ENCODE assay signal across 8 cellular contexts in the genomic region with DNA sequence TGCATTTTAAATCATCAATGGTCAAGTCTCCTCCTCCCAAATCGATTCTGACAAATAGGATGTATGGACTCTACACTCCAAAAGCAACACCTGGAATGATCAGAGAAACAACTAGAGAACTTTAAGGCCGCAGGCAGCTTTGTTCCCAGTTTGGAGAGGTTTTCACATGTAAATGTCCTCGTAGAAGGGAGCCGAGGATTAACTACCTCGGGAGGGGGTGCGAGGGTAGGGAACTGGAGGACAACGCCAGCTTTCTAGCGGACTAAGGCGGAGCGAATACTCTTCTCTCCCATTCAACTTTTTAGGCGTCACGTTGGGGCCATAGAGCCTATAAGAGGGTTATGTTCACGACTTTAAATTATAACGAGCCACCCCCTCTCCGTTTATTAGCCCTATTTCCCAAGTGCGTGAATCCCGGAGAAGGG. TPM values are rescaled to one million over a fixed set of nuclear protein-coding genes. Genes with fewer than 3 reads are reported as not detected.
DNase-seq lines count a peak whose midpoint lies in the region; ATAC-seq and TF ChIP-seq lines count a peak whose summit lies in the region.

No MANE protein-coding gene starts in this region.

- DNase-seq in activated CD4-positive, alpha-beta T cell treated with anti-CD3 and anti-CD28 coated beads, Interleukin-2, amount 10 ng/mL, durations not matched to agents 7 days and 5 days, result no peak
- DNase-seq in activated CD4-positive, alpha-beta T cell treated with anti-CD3 and anti-CD28 coated beads for 1 hour, result no peak
- DNase-seq in NT2/D1 (ENCODE audit: low read depth, low spot score) (peak; percentile 94), vagina (ENCODE audit: extremely low spot score in 2 of 2) (no peak), cerebellum (ENCODE audit: low spot score) (no peak)

- TF ChIP-seq CTCF in vagina (IDR thresholded peaks at IDR 0.05), result no peak

- POLR2A ChIA-PET in activated CD4-positive, alpha-beta T cell treated with anti-CD3 and anti-CD28 coated beads, Interleukin-2, amount 10 ng/mL, durations not matched to agents 7 days and 5 days (lab: Charles Lee), result no interaction called here

- peak overlapping the region; percentile 86 for H3K4me3 Mint-ChIP-seq in activated CD4-positive, alpha-beta T cell treated with anti-CD3 and anti-CD28 coated beads, Interleukin-2, amount 10 ng/mL, durations not matched to agents 7 days and 5 days

- peaks cover 8% of the 10 kb centered on the region for H3K4me1 ChIP-seq in NT2/D1 (ENCODE audit: insufficient read depth, insufficient read length)
- peaks cover 36 to 39% of the 10 kb centered on the region in 2 donors for H3K4me1 ChIP-seq in duodenal mucosa (ENCODE audit: control insufficient read depth in 1 of 2, insufficient read depth in 2 of 2, low read length in 2 of 2)
- peaks cover 14% of the 10 kb centered on the region for H3K4me1 ChIP-seq in mesodermal cell (ENCODE audit: control insufficient read depth, insufficient read depth, low read length, poor library complexity, severe bottlenecking)
- H3K4me1 ChIP-seq in vagina, result peaks cover 54% of the 10 kb centered on the region

- H3K9ac ChIP-seq in NT2/D1 (ENCODE audit: insufficient read length, low read depth), result peak overlapping the region; percentile 98
- H3K9ac ChIP-seq in duodenal mucosa (ENCODE audit: low read depth in 1 of 2, low read length in 2 of 2), result peak overlapping the region; percentile 68 to 89

- no peak for ATAC-seq in GM19328 (IDR thresholded peaks at IDR 0.05; ENCODE audit: unreplicated experiment)

- TF ChIP-seq POLR2A in vagina (IDR thresholded peaks at IDR 0.05), result no peak

- H3K27ac ChIP-seq in duodenal mucosa (ENCODE audit: low read depth, low read length) (peak overlapping the region; percentile 90), mesodermal cell (ENCODE audit: low read depth, low read length, severe bottlenecking) (peak overlapping the region; percentile 92), vagina (peak overlapping the region; percentile 97)

- CTCF ChIA-PET in activated CD4-positive, alpha-beta T cell treated with anti-CD3 and anti-CD28 coated beads, Interleukin-2, amount 10 ng/mL, durations not matched to agents 7 days and 5 days (lab: Charles Lee), result interaction anchor here (0.5 to 0.6 kb wide), 3 partner anchors 122 to 531 kb away, joined by 3 to 4 read pairs (median 3); no protein-coding TSS in a partner anchor

- H3K4me1 Mint-ChIP-seq in activated CD4-positive, alpha-beta T cell treated with anti-CD3 and anti-CD28 coated beads, Interleukin-2, amount 10 ng/mL, durations not matched to agents 7 days and 5 days, result peaks cover 6% of the 10 kb centered on the region

- H3K4me3 ChIP-seq in NT2/D1 (ENCODE audit: insufficient read length, low read depth) (peak overlapping the region; percentile 92), duodenal mucosa (ENCODE audit: low read depth in 1 of 2, low read length in 2 of 2) (peak overlapping the region; percentile 84 to 89), mesodermal cell (ENCODE audit: extremely low read depth, insufficient read depth, low read length, poor library complexity, severe bottlenecking) (peak overlapping the region; percentile 91), vagina (peak overlapping the region; percentile 74 to 99)

- WGBS in mesodermal cell (ENCODE audit: insufficient coverage in 2 of 2), 2 experiments, result 0% methylated on average over 6 to 11 of the region's 17 CpGs

- H3K36me3 ChIP-seq in NT2/D1 (ENCODE audit: insufficient read depth, insufficient read length, low read length) (peaks cover 26% of the 10 kb centered on the region), duodenal mucosa (ENCODE audit: control insufficient read depth in 1 of 2, insufficient read depth in 2 of 2, low read length in 2 of 2) (no peaks in the 10 kb centered on the region), mesodermal cell (ENCODE audit: control insufficient read depth, insufficient read depth, low read length) (peaks cover 30% of the 10 kb centered on the region), vagina (no peaks in the 10 kb centered on the region)

- intact Hi-C loops in vagina (cut with DNase I), result no loop called here

- peaks cover 7% of the 10 kb centered on the region for H3K36me3 Mint-ChIP-seq in activated CD4-positive, alpha-beta T cell treated with anti-CD3 and anti-CD28 coated beads, Interleukin-2, amount 10 ng/mL, durations not matched to agents 7 days and 5 days (ENCODE audit: low read depth)

- H3K27me3 ChIP-seq in NT2/D1 (ENCODE audit: insufficient read depth, insufficient read length) (no peaks in the 10 kb centered on the region), duodenal mucosa (ENCODE audit: control insufficient read depth in 1 of 2, insufficient read depth in 2 of 2, low read length in 2 of 2) (no peaks in the 10 kb centered on the region), vagina (no peaks in the 10 kb centered on the region)

- no peaks in the 10 kb centered on the region for H3K9me3 ChIP-seq in NT2/D1 (ENCODE audit: insufficient read depth, low read length)
- no peaks in the 10 kb centered on the region for H3K9me3 ChIP-seq in duodenal mucosa (ENCODE audit: control insufficient read depth in 1 of 2, low read length in 2 of 2)
- no peaks in the 10 kb centered on the region for H3K9me3 ChIP-seq in mesodermal cell (ENCODE audit: control insufficient read depth, low read length)
- H3K9me3 ChIP-seq in vagina, result no peaks in the 10 kb centered on the region

- H3K9me3 Mint-ChIP-seq in activated CD4-positive, alpha-beta T cell treated with anti-CD3 and anti-CD28 coated beads, Interleukin-2, amount 10 ng/mL, durations not matched to agents 7 days and 5 days, result no peaks in the 10 kb centered on the region

- peak overlapping the region; percentile 88 for H3K27ac Mint-ChIP-seq in activated CD4-positive, alpha-beta T cell treated with anti-CD3 and anti-CD28 coated beads, Interleukin-2, amount 10 ng/mL, durations not matched to agents 7 days and 5 days

- no peaks in the 10 kb centered on the region for H3K27me3 Mint-ChIP-seq in activated CD4-positive, alpha-beta T cell treated with anti-CD3 and anti-CD28 coated beads, Interleukin-2, amount 10 ng/mL, durations not matched to agents 7 days and 5 days

RNA-seq across cellular contexts. Expression of a gene that starts 1.2 kb away (rescaled TPM):
- total RNA-seq in activated CD4-positive, alpha-beta T cell treated with anti-CD3 and anti-CD28 coated beads, Interleukin-2, amount 10 ng/mL, durations not matched to agents 7 days and 5 days, result 10 to 100 TPM; 55.6 to 64.2 TPM
- polyA plus RNA-seq in mesodermal cell (2013, experiment 1 of 2), result 30.3 TPM
- polyA plus RNA-seq in mesodermal cell (2013, experiment 2 of 2), result 27.0 TPM
- total RNA-seq in vagina (23.1 TPM), cerebellum (17.8 TPM)
